In genomic region chr16:88384222-88385111, GRCh38 we compare ENCODE assay signal across 11 cellular contexts. TPM values are rescaled to one million over a fixed set of nuclear protein-coding genes. Genes with fewer than 3 reads are reported as not detected.
A peak's percentile ranks its signal among the peaks of the same experiment; 100 is the strongest.
DNase-seq lines count a peak whose midpoint lies in the region; FAIRE-seq and TF ChIP-seq lines count a peak whose summit lies in the region.
"Had no signal": no experiment of that assay in that cellular context is flagged by ENCODE, and none has a peak within 500 bp of the region (broad histone marks: within the 10 kb centered on the region; RNA-seq: fewer than 3 reads in every experiment).

No MANE protein-coding gene starts in this region.

- H4K8ac ChIP-seq in H1 (ENCODE audit: extremely low read depth, insufficient read depth, low read length) = peak overlapping the region; percentile 7; the same call in 1 of the 2 replicates

- no peak overlapping the region for H3K4ac ChIP-seq in H1 (replicated peaks; ENCODE audit: insufficient read length, low read depth, low read length)

- H3K4me1 Mint-ChIP-seq in nephron = peaks cover 5% of the 10 kb centered on the region

- peak overlapping the region; percentile 49 to 58 for H3K4me2 ChIP-seq in H1 (ENCODE audit: insufficient read depth in 1 of 2, low read depth in 2 of 2, low read length in 2 of 2)

- peak overlapping the region; percentile 53; the same call in 1 of the 2 replicates for H2BK15ac ChIP-seq in H1 (ENCODE audit: low read length)

- H3K4me1 ChIP-seq in H1 (replicated peaks in 1 of 4; ENCODE audit: control insufficient read depth in 3 of 4, insufficient read depth in 4 of 4, low read length in 3 of 4) (peaks cover 6 to 27% (median 20%) of the 10 kb centered on the region in 4 experiments), thyroid gland (peaks cover 5 to 20% of the 10 kb centered on the region in 2 donors)

- no peak overlapping the region for H2BK120ac ChIP-seq in H1 (replicated peaks; ENCODE audit: low read depth, low read length)

- no peak overlapping the region for H4K5ac ChIP-seq in H1 (ENCODE audit: insufficient read length, low read depth, low read length)

- peak overlapping the region; percentile 90; the same call in 1 of the 2 replicates for H2BK12ac ChIP-seq in H1 (ENCODE audit: low read depth, low read length)

- H3K14ac ChIP-seq in H1 (ENCODE audit: insufficient read length) = no peak overlapping the region

- H3K27ac ChIP-seq in AG04450 (ENCODE audit: low read depth, low read length) (peak overlapping the region; percentile 73), H1 (ENCODE audit: low read depth, low read length) (no peak overlapping the region), substantia nigra (ENCODE audit: low read depth, low read length, poor library complexity, severe bottlenecking) (no peak overlapping the region), thyroid gland (no peak overlapping the region)
- H3K27ac ChIP-seq: C4-2B had no signal

- no peak overlapping the region for H2AK5ac ChIP-seq in H1 (ENCODE audit: low read depth, low read length)

- no peak for TF ChIP-seq EP300 in H1 (IDR thresholded peaks at IDR 0.05; ENCODE audit: borderline replicate concordance in 1 of 2, low read depth in 2 of 2, low read length in 2 of 2)

- no peak overlapping the region for H2BK20ac ChIP-seq in H1 (ENCODE audit: low read length)

- TF ChIP-seq RAD21 in H1 (IDR thresholded peaks at IDR 0.05 in 1 of 2, conservative IDR thresholded peaks at IDR 0.05 in 1 of 2; ENCODE audit: low read depth in 2 of 2, low read length in 2 of 2) = no peak

- H3K56ac ChIP-seq in H1 (replicated peaks; ENCODE audit: insufficient read length, low read depth, low read length) = no peak overlapping the region

- H3K36me3 ChIP-seq in H1 (ENCODE audit: control insufficient read depth in 2 of 4, insufficient read depth in 4 of 4, low read length in 3 of 4) = no peaks in the 10 kb centered on the region
- H3K36me3 ChIP-seq in thyroid gland = no peaks in the 10 kb centered on the region

- no peaks in the 10 kb centered on the region for H3K36me3 Mint-ChIP-seq in nephron (ENCODE audit: low read depth)

- H3K27me3 Mint-ChIP-seq in nephron (ENCODE audit: low read depth) = peaks cover 35% of the 10 kb centered on the region

- no peaks in the 10 kb centered on the region for H3K79me2 ChIP-seq in H1 (ENCODE audit: control insufficient read depth in 1 of 2, insufficient read depth in 2 of 2, low read length in 2 of 2)

- no peak for TF ChIP-seq POLR2A in NB4 (IDR thresholded peaks at IDR 0.05; ENCODE audit: extremely low read depth, insufficient read length)
- TF ChIP-seq POLR2A in H1 (IDR thresholded peaks at IDR 0.05; ENCODE audit: control extremely low read depth in 1 of 2, low read depth in 2 of 2, low read length in 2 of 2) = no peak
- TF ChIP-seq POLR2A in thyroid gland (IDR thresholded peaks at IDR 0.05) = no peak

- 64% methylated on average over 18 of the region's 18 CpGs; no CpG with 5 or more reads in 1 of the 2 experiments for WGBS in H1 (ENCODE audit: extremely low coverage in 1 of 2, insufficient coverage in 1 of 2, insufficient read length in 1 of 2, insufficient replicate concordance in 2 of 2, low coverage in 1 of 2, low lambda C conversion rate in 2 of 2, missing lambda C conversion rate in 1 of 2), 2 experiments
- WGBS in thyroid gland, 2 donors = 56 to 67% methylated on average over 17 of the region's 18 CpGs

- peak overlapping the region; percentile 79 for H3K4me3 ChIP-seq in AG04450 (ENCODE audit: low read depth, low read length)
- H3K4me3 ChIP-seq in NB4 (ENCODE audit: low read depth, low read length) = no peak overlapping the region
- H3K4me3 ChIP-seq in H1 (ENCODE audit: extremely low read depth in 1 of 4, insufficient read depth in 2 of 4, low read depth in 3 of 4, low read length in 4 of 4) = peak overlapping the region in 2 of 4 experiments; percentile 22 to 57; a peak in 4 of 8 replicates
- no peak overlapping the region for H3K4me3 ChIP-seq in thyroid gland (replicated peaks in 1 of 3)

- H3K4me3 Mint-ChIP-seq in nephron = peak overlapping the region; percentile 54 to 76 (median 75)

- peaks cover 10% of the 10 kb centered on the region for H3K23me2 ChIP-seq in H1 (ENCODE audit: low read depth, low read length)

- no peak overlapping the region for H3K18ac ChIP-seq in H1 (ENCODE audit: extremely low read depth, low read length)

- no peak overlapping the region for H3K23ac ChIP-seq in H1 (ENCODE audit: insufficient read length)

- H3K27ac Mint-ChIP-seq in nephron = no peak overlapping the region

- peaks cover 0 to 17% of the 10 kb centered on the region in 2 experiments for H4K20me1 ChIP-seq in H1 (replicated peaks in 1 of 2; ENCODE audit: control insufficient read depth in 1 of 2, insufficient read depth in 2 of 2, low read length in 2 of 2)

- H2AFZ ChIP-seq in H1 (ENCODE audit: low read length) = no peak overlapping the region

- no peaks in the 10 kb centered on the region for H3K9me3 Mint-ChIP-seq in nephron

- TF ChIP-seq CTCF in AG04450 (IDR thresholded peaks at IDR 0.05; ENCODE audit: low read depth, low read length) = no peak
- no peak for TF ChIP-seq CTCF in NB4 (IDR thresholded peaks at IDR 0.05; ENCODE audit: low read depth, low read length)
- no peak for TF ChIP-seq CTCF in H1 (IDR thresholded peaks at IDR 0.05; ENCODE audit: control extremely low read depth in 1 of 3, insufficient read depth in 1 of 3, low read depth in 1 of 3, low read length in 3 of 3)
- TF ChIP-seq CTCF in nephron (IDR thresholded peaks at IDR 0.05; ENCODE audit: unreplicated experiment in 3 of 3) = no peak
- no peak for TF ChIP-seq CTCF in thyroid gland (IDR thresholded peaks at IDR 0.05)

- DNase-seq in AG04450 (ENCODE audit: low read depth, low spot score) (no peak), NB4 (ENCODE audit: low read depth) (peak; percentile 44), H1 (ENCODE audit: low read depth in 1 of 2, low spot score in 2 of 2) (no peak), substantia nigra (lab: John Stamatoyannopoulos, UW) (no peak), NCI-H2196 treated with DMSO at 0.1 percent for 48 hours (lab: John Stamatoyannopoulos, UW; ENCODE audit: unreplicated experiment) (no peak), thyroid gland (no peak), H4 (ENCODE audit: low spot score) (no peak)
- DNase-seq: kidney glomerular epithelial cell; stimulated activated naive CD4-positive, alpha-beta T cell treated with Interleukin-2 at 50 U/mL for 16 hours had no signal

- POLR2A ChIA-PET in AG04450 (lab: Yijun Ruan, JAX) (interaction anchor here (0.8 to 1.4 kb wide), 3 partner anchors 78 to 176 kb away, joined by 3 to 7 read pairs (median 6); no protein-coding TSS in a partner anchor), H1 (lab: Charles Lee; ENCODE audit: partially characterized antibody) (interaction anchor here (0.8 kb wide), 1 partner anchor 619 kb away, joined by 3 read pairs; the partner anchor contains the start of gene KLHDC4)

- no peaks in the 10 kb centered on the region for H3K27me3 ChIP-seq in AG04450 (ENCODE audit: control insufficient read depth, insufficient read depth, low read length)
- H3K27me3 ChIP-seq in H1 (replicated peaks in 1 of 4; ENCODE audit: control insufficient read depth in 3 of 4, extremely low read depth in 1 of 4, insufficient read depth in 3 of 4, low read length in 3 of 4) = peaks cover 21 to 36% (median 34%) of the 10 kb centered on the region in 4 experiments
- H3K27me3 ChIP-seq in thyroid gland = no peaks in the 10 kb centered on the region

- no peaks in the 10 kb centered on the region; the same call in 1 of the 2 replicates for H3K9me3 ChIP-seq in AG04450 (ENCODE audit: control insufficient read depth, insufficient read depth, low read length)
- 0 out of 4 replicates have a peak, but pooled peaks cover 0 to 6% of the 10 kb centered on the region in 2 experiments for H3K9me3 ChIP-seq in H1 (ENCODE audit: insufficient read depth in 2 of 2, low read depth in 1 of 2, low read length in 1 of 2)
- no peaks in the 10 kb centered on the region for H3K9me3 ChIP-seq in thyroid gland

- H4K91ac ChIP-seq in H1 (replicated peaks; ENCODE audit: insufficient read length, low read length) = no peak overlapping the region

- no peak overlapping the region for H3K9ac ChIP-seq in H1 (replicated peaks in 1 of 4; ENCODE audit: extremely low read depth in 1 of 4, low read depth in 3 of 4, low read length in 3 of 4)

- no peak for FAIRE-seq in H1 (lab: Jason Lieb, UNC)

- CTCF ChIA-PET in AG04450 (lab: Charles Lee) (interaction anchor here (0.6 to 0.7 kb wide), 2 partner anchors 121 to 607 kb away, joined by 3 read pairs; no protein-coding TSS in a partner anchor), H1 (lab: Charles Lee; ENCODE audit: partially characterized antibody) (interaction anchor here (0.7 to 1.2 kb wide), 2 partner anchors 20 to 22 kb away, joined by 3 to 4 read pairs; no protein-coding TSS in a partner anchor)

- intact Hi-C loops in thyroid gland (cut with DNase I) = no loop called here

- no peaks in the 10 kb centered on the region for H3K79me1 ChIP-seq in H1 (ENCODE audit: low read depth, low read length)

- no peak overlapping the region for H2BK5ac ChIP-seq in H1 (ENCODE audit: low read depth, low read length)

TF ChIP-seq in H1, 55 proteins besides CTCF, POLR2A, EP300 and RAD21:
- TF ChIP-seq EZH2 (IDR thresholded peaks at IDR 0.05; ENCODE audit: low read depth, low read length, severe bottlenecking) (peak; percentile 61), SUZ12 (IDR thresholded peaks at IDR 0.05; ENCODE audit: low read length) (peak; percentile 55; the same call in 1 of the 2 replicates), MAFK (IDR thresholded peaks at IDR 0.05; ENCODE audit: low read depth, low read length) (no peak), KDM1A (IDR thresholded peaks at IDR 0.05; ENCODE audit: borderline replicate concordance, low read length) (0 out of 2 replicates have a peak, but pooled peaks have one; percentile 30)

RNA-seq across cellular contexts. Expression of gene ZNF469, which starts 1.7 kb away (rescaled TPM):
- polyA plus RNA-seq in AG04450 (2011; rRNA removed) (2.2 and 3.7 TPM in 2 replicates), H1 (2011; rRNA removed) (0.30 and 0.53 TPM in 2 replicates)
- polyA minus RNA-seq in AG04450 (2011; rRNA and poly(A)+ RNA removed) = 3.3 and 3.4 TPM in 2 replicates
- total RNA-seq in H1 (2021; fragmentation: NEBNext Ultra II Directional; extraction: Animal tissue kit (Norgen Biotek cat#: 25700)) = 1.8 and 2.0 TPM in 2 replicates
- polyA plus RNA-seq in H1 (2011; cell fraction: cytosol; rRNA removed) = 0.23 TPM
- 1.1 TPM for polyA plus RNA-seq in H1 (2011; cell fraction: nucleus; rRNA removed)
- polyA plus RNA-seq in H1 (2012, experiment 1 of 2) = 0.54 to 0.96 TPM (median 0.90 TPM) in 4 replicates
- 0.63 TPM for polyA plus RNA-seq in H1 (2012, experiment 2 of 2)
- polyA plus RNA-seq in H1 (2013, experiment 1 of 2) = 0.45 TPM
- polyA plus RNA-seq in H1 (2013, experiment 2 of 2) = 0.42 TPM
- polyA minus RNA-seq in H1 (2011; rRNA and poly(A)+ RNA removed) = 0.32 and 0.41 TPM in 2 replicates
- polyA minus RNA-seq in H1 (2011; cell fraction: cytosol; rRNA and poly(A)+ RNA removed) = 1.1 TPM
- polyA minus RNA-seq in H1 (2011; cell fraction: nucleus; rRNA and poly(A)+ RNA removed) = 1.5 TPM
- under 1 TPM; 0.22 to 0.96 (median 0.32) TPM for total RNA-seq in thyroid gland
- total RNA-seq in H4 (2014; rRNA removed; shearing (Covaris generic)) = 0.08 and 0.12 TPM in 2 replicates
